34 cellular contexts compared by ENCODE assay signal in genomic region chr9:16455842-16456241, GRCh38.
"Had no signal": no experiment of that assay in that cellular context is flagged by ENCODE, and none has a peak within 500 bp of the region (broad histone marks: within the 10 kb centered on the region; RNA-seq: fewer than 3 reads in every experiment).

No MANE protein-coding gene starts in this region.

- H3K4me3 ChIP-seq: MG63 had no signal

- DNase-seq: Karpas-422, Kasumi-1, MG63, MM.1S, MV-4-11, NCI-H1048, NCI-H1092, NCI-H1092 treated with DMSO at 0.1 percent for 48 hours, NCI-H1105, NCI-H1105 treated with DMSO at 0.1 percent for 48 hours, NCI-H1417, NCI-H1417 treated with DMSO at 0.1 percent for 48 hours, NCI-H1436, NCI-H1436 treated with DMSO at 0.1 percent for 48 hours, NCI-H146, NCI-H1694, NCI-H1694 treated with DMSO at 0.1 percent for 48 hours, NCI-H187, NCI-H187 treated with DMSO at 0.1 percent for 48 hours, NCI-H1930, NCI-H2029, NCI-H2029 treated with DMSO at 0.1 percent for 48 hours, NCI-H2081, NCI-H2081 treated with DMSO at 0.1 percent for 48 hours, NCI-H2107, NCI-H2171, NCI-H2171 treated with DMSO at 0.1 percent for 48 hours, NCI-H2227 treated with DMSO at 0.1 percent for 48 hours, NCI-H226, NCI-H345, NCI-H446, NCI-H446 treated with DMSO at 0.1 percent for 48 hours, NCI-H510A, NCI-H510A treated with DMSO at 0.1 percent for 48 hours had no signal

- H3K9me3 ChIP-seq: MG63 had no signal
